Comparison of ENCODE assay signal across 21 cellular contexts in genomic region chr20:17523326-17523725, GRCh38.
"Had no signal": no experiment of that assay in that cellular context is flagged by ENCODE, and none has a peak within 500 bp of the region (broad histone marks: within the 10 kb centered on the region; RNA-seq: fewer than 3 reads in every experiment).

No MANE protein-coding gene starts in this region.

- H3K4me1 ChIP-seq: SJSA1 had no signal

- H3K9me3 ChIP-seq: MG63, SJSA1 had no signal

- H3K36me3 ChIP-seq: MG63, SJSA1 had no signal

- H3K27me3 ChIP-seq: MG63, SJSA1 had no signal

- H3K4me3 ChIP-seq: MG63, SJSA1, SK-N-MC had no signal

- DNase-seq: IMR-90, Karpas-422, KG1, MG63, NCI-H1092, NCI-H1105 treated with DMSO at 0.1 percent for 48 hours, NCI-H1417 treated with DMSO at 0.1 percent for 48 hours, NCI-H146, NCI-H1694 treated with DMSO at 0.1 percent for 48 hours, NCI-H1930, NCI-H2081, NCI-H2107, NCI-H2227 treated with DMSO at 0.1 percent for 48 hours, NCI-H524 treated with DMSO at 0.1 percent for 48 hours, NCI-H69, NCI-H774, Right ventricle myocardium superior, RPMI8226, SIG-M5 had no signal

- H3K27ac ChIP-seq: SJSA1, SK-N-MC had no signal
